Comparison of ENCODE assay signal across 8 cellular contexts in the genomic region with DNA sequence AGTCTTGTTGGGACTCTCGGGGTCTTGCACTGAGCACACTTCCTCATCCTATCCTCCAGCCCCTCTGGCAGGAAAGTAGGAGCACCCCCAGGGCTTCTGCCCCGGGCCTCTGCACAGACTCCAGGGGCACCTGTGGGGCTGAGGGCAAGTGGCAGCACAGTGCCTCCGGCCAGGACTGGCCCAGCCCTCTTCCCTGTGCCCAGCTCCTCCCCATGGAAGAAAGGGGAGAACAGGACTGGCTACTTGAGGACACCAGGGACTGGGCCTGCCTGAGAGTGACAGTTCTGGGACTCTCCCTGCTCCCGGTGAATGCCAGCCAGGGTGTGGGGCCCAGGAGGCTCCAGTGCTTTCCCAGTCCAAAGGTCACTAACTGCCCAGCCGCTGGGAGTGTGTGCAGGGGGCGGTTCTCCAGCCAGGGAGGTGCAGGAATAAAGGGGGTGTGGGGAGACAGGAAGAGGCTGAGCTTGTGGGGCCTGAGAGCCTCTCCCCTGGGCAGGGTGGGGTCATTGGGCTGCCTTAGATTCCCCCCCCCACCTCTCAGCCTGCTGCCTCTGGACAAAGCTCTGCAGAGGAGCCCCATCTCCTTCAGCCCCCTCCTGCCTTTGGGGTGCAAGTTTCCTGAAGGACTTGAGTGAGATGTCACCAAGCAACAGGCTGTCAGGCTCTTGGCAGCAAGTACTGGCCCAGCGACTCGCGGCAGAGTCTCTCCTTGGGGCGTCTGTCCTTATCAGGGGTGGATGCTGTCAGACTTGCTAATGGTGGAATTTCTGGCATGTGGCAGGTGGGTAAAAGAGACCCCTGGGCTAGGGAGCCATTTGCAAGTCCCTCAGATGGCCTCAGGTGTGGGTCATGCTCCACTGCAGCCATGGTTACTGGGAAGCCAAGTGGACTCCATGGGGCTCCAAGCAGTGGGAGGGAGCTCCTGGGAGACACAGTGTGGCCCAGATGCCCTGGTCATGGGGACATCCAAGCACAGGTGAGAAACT. TPM values are rescaled to one million over a fixed set of nuclear protein-coding genes. Genes with fewer than 3 reads are reported as not detected.
DNase-seq lines count a peak whose midpoint lies in the region; ATAC-seq and TF ChIP-seq lines count a peak whose summit lies in the region.
"Had no signal": no experiment of that assay in that cellular context is flagged by ENCODE, and none has a peak within 500 bp of the region (broad histone marks: within the 10 kb centered on the region; RNA-seq: fewer than 3 reads in every experiment).

No MANE protein-coding gene starts in this region.

- no peak overlapping the region for H3K56ac ChIP-seq in IMR-90 (ENCODE audit: extremely low read depth, insufficient read depth, low read length)

- peaks cover 7% of the 10 kb centered on the region for H3K4me1 Mint-ChIP-seq in type B pancreatic cell (ENCODE audit: unreplicated experiment)
- peaks cover 68% of the 10 kb centered on the region for H3K4me1 Mint-ChIP-seq in activated T-helper 1 cell treated with anti-CD3 and anti-CD28 coated beads, Interleukin-12 subunit alpha, Interleukin-12 subunit beta, Interleukin-2, Interleukin-4 antibody, amounts not matched to agents 30 ng/mL and 10 ng/mL and 1 ng/mL, durations not matched to agents 14 hours and 24 hours and 36 hours (ENCODE audit: low read depth)

- H4K91ac ChIP-seq in IMR-90 (ENCODE audit: insufficient read depth, low read depth, low read length) = peak overlapping the region; percentile 41; the same call in 1 of the 2 replicates

- no peak overlapping the region for H3K4me3 ChIP-seq in IMR-90 (ENCODE audit: insufficient read depth, low read depth, low read length)
- no peak overlapping the region for H3K4me3 ChIP-seq in OCI-LY7 (ENCODE audit: low read depth, low read length, poor library complexity, severe bottlenecking)
- H3K4me3 ChIP-seq: SJSA1 had no signal

- POLR2A ChIA-PET in IMR-90 (lab: Charles Lee; ENCODE audit: unreplicated experiment) (no interaction called here), OCI-LY7 (lab: Charles Lee) (interaction anchor here (1.2 kb wide), 1 partner anchor 19 kb away, joined by 3 read pairs; no protein-coding TSS in a partner anchor)

- peak overlapping the region; percentile 60 for H2AK9ac ChIP-seq in IMR-90 (replicated peaks; ENCODE audit: low read depth, low read length, poor library complexity)

- peak overlapping the region; percentile 59 for H3K4me3 Mint-ChIP-seq in type B pancreatic cell
- no peak overlapping the region for H3K4me3 Mint-ChIP-seq in activated T-helper 1 cell treated with anti-CD3 and anti-CD28 coated beads, Interleukin-12 subunit alpha, Interleukin-12 subunit beta, Interleukin-2, Interleukin-4 antibody, amounts not matched to agents 30 ng/mL and 10 ng/mL and 1 ng/mL, durations not matched to agents 14 hours and 24 hours and 36 hours

- H3K27ac Mint-ChIP-seq in type B pancreatic cell = no peak overlapping the region
- no peak overlapping the region for H3K27ac Mint-ChIP-seq in activated T-helper 1 cell treated with anti-CD3 and anti-CD28 coated beads, Interleukin-12 subunit alpha, Interleukin-12 subunit beta, Interleukin-2, Interleukin-4 antibody, amounts not matched to agents 30 ng/mL and 10 ng/mL and 1 ng/mL, durations not matched to agents 14 hours and 24 hours and 36 hours

- no peaks in the 10 kb centered on the region for H3K9me3 ChIP-seq in IMR-90 (ENCODE audit: control insufficient read depth, insufficient read depth, low read length)
- no peaks in the 10 kb centered on the region for H3K9me3 ChIP-seq in OCI-LY7 (ENCODE audit: low read length)
- H3K9me3 ChIP-seq: SJSA1 had no signal

- in situ Hi-C loops in IMR-90 (cut with MboI; ENCODE audit: low sequenced_read_pairs) = no loop called here

- H3K36me3 ChIP-seq in IMR-90 (ENCODE audit: control insufficient read depth, insufficient read depth, low read length) (no peaks in the 10 kb centered on the region), OCI-LY7 (ENCODE audit: insufficient read depth, low read length) (no peaks in the 10 kb centered on the region)
- H3K36me3 ChIP-seq: SJSA1 had no signal

- no peaks in the 10 kb centered on the region for H4K20me1 ChIP-seq in IMR-90 (ENCODE audit: insufficient read depth, low read length)
- no peaks in the 10 kb centered on the region for H4K20me1 ChIP-seq in OCI-LY7 (ENCODE audit: insufficient read depth, low read length)

- intact Hi-C loops in IMR-90 (cut with micrococcal nuclease) = no loop called here
- intact Hi-C loops in OCI-LY7 (cut with micrococcal nuclease; ENCODE audit: unreplicated experiment) = no loop called here
- intact Hi-C loops in activated T-helper 1 cell treated with anti-CD3 and anti-CD28 coated beads, Interleukin-12 subunit alpha, Interleukin-12 subunit beta, Interleukin-2, Interleukin-4 antibody, amounts not matched to agents 30 ng/mL and 10 ng/mL and 1 ng/mL, durations not matched to agents 14 hours and 24 hours and 36 hours (cut with micrococcal nuclease) = no loop called here

- no peak for TF ChIP-seq RAD21 in IMR-90 (IDR thresholded peaks at IDR 0.05; ENCODE audit: low read length)

- H3K4me1 ChIP-seq in IMR-90 (ENCODE audit: control insufficient read depth, insufficient read depth, low read length) (peaks cover 37% of the 10 kb centered on the region), OCI-LY7 (ENCODE audit: insufficient read depth, low read length, poor library complexity, severe bottlenecking) (peaks cover 11% of the 10 kb centered on the region)

- peak overlapping the region; percentile 43 to 62; a peak in 2 of 4 replicates for H4K8ac ChIP-seq in IMR-90 (ENCODE audit: low read depth in 2 of 2, low read length in 2 of 2)

- no peaks in the 10 kb centered on the region for H3K9me2 ChIP-seq in OCI-LY7 (ENCODE audit: insufficient read depth, low read length)

- peak overlapping the region; percentile 45 for H2BK5ac ChIP-seq in IMR-90 (ENCODE audit: low read depth, low read length, poor library complexity, severe bottlenecking)

- TF ChIP-seq CTCF in IMR-90 (conservative IDR thresholded peaks at IDR 0.05; ENCODE audit: low read depth, low read length) (no peak), type B pancreatic cell (conservative IDR thresholded peaks at IDR 0.05) (no peak), OCI-LY7 (conservative IDR thresholded peaks at IDR 0.05; ENCODE audit: low read length) (no peak)

- H3K4ac ChIP-seq in IMR-90 (ENCODE audit: low read depth, low read length) = peak overlapping the region; percentile 71

- H2BK15ac ChIP-seq in IMR-90 (ENCODE audit: low read depth, low read length) = 0 out of 3 replicates have a peak overlapping the region, but pooled peaks have one; percentile 34

- H2AK5ac ChIP-seq in IMR-90 (ENCODE audit: low read depth, low read length) = peak overlapping the region; percentile 44

- H3K4me2 ChIP-seq in IMR-90 (ENCODE audit: low read depth, low read length) (no peak overlapping the region), OCI-LY7 (ENCODE audit: low read length) (no peak overlapping the region)

- no peak overlapping the region for H3K23ac ChIP-seq in IMR-90 (ENCODE audit: low read depth, low read length)

- H2AFZ ChIP-seq in IMR-90 (replicated peaks; ENCODE audit: low read length, poor library complexity) (peak overlapping the region; percentile 90), OCI-LY7 (ENCODE audit: low read length) (no peak overlapping the region)

- H3K79me2 ChIP-seq in OCI-LY7 (ENCODE audit: insufficient read depth, low read depth, low read length) = no peaks in the 10 kb centered on the region

- dilution Hi-C loops in IMR-90 (cut with HindIII; ENCODE audit: low sequenced_read_pairs, unreplicated experiment) = no loop called here

- no peak overlapping the region; the same call in 1 of the 2 replicates for H3K9ac ChIP-seq in IMR-90 (ENCODE audit: low read depth, low read length)

- WGBS in IMR-90 (ENCODE audit: extremely low coverage in 2 of 2, insufficient read length in 1 of 2), 2 experiments = no CpG with 5 or more reads among the region's 10 CpGs

- H3K18ac ChIP-seq in IMR-90 (ENCODE audit: low read depth, low read length) = peak overlapping the region; percentile 9; the same call in 1 of the 2 replicates

- no peaks in the 10 kb centered on the region for H3K27me3 ChIP-seq in IMR-90 (ENCODE audit: control insufficient read depth, insufficient read depth, low read length)
- H3K27me3 ChIP-seq: SJSA1 had no signal

- peak overlapping the region; percentile 44 for H2BK120ac ChIP-seq in IMR-90 (ENCODE audit: low read depth, low read length)

- BruUV-seq in IMR-90 (replicated peaks; lab: Mats Ljungman, UMichigan) (no TSS peak), OCI-LY7 (replicated peaks; lab: Mats Ljungman, UMichigan) (no TSS peak)

- CTCF ChIA-PET in IMR-90 (lab: Yijun Ruan, JAX) = no interaction called here
- CTCF ChIA-PET in OCI-LY7 (lab: Charles Lee; ENCODE audit: unreplicated experiment) = no interaction called here

- ATAC-seq in IMR-90 (ENCODE audit: low read depth) (peak; percentile 36), HG03442 (IDR thresholded peaks at IDR 0.05; ENCODE audit: unreplicated experiment) (no peak)

- DNase-seq in IMR-90 (no peak), astrocyte of the hippocampus (ENCODE audit: low read depth, low spot score) (peak; percentile 51), left kidney (ENCODE audit: low read depth, low spot score) (peak; percentile 81), type B pancreatic cell (ENCODE audit: extremely low spot score, unreplicated experiment) (no peak), OCI-LY7 (ENCODE audit: low spot score) (no peak)
- DNase-seq in activated T-helper 1 cell treated with anti-CD3 and anti-CD28 coated beads, Interleukin-12 subunit alpha, Interleukin-12 subunit beta, Interleukin-2, Interleukin-4 antibody, amounts not matched to agents 30 ng/mL and 10 ng/mL and 1 ng/mL, durations not matched to agents 14 hours and 24 hours and 36 hours (ENCODE audit: low spot score) = no peak

- peaks cover 42% of the 10 kb centered on the region for H3K9me1 ChIP-seq in IMR-90 (ENCODE audit: insufficient read depth, low read length)

- H3K14ac ChIP-seq in IMR-90 (replicated peaks; ENCODE audit: low read depth, low read length) = 0 out of 2 replicates have a peak overlapping the region, but pooled peaks have one; percentile 1

- no peaks in the 10 kb centered on the region for H3K27me3 Mint-ChIP-seq in type B pancreatic cell
- H3K27me3 Mint-ChIP-seq in activated T-helper 1 cell treated with anti-CD3 and anti-CD28 coated beads, Interleukin-12 subunit alpha, Interleukin-12 subunit beta, Interleukin-2, Interleukin-4 antibody, amounts not matched to agents 30 ng/mL and 10 ng/mL and 1 ng/mL, durations not matched to agents 14 hours and 24 hours and 36 hours (ENCODE audit: insufficient read depth) = no peaks in the 10 kb centered on the region

- H3K27ac ChIP-seq in IMR-90 (ENCODE audit: insufficient read depth, low read length) (peak overlapping the region; percentile 7; the same call in 1 of the 2 replicates), OCI-LY7 (ENCODE audit: low read depth, low read length, poor library complexity, severe bottlenecking) (no peak overlapping the region)
- H3K27ac ChIP-seq: SJSA1 had no signal

- peaks cover 0 to 10% of the 10 kb centered on the region in 2 experiments; a peak in 1 of 4 replicates for H3K79me1 ChIP-seq in IMR-90 (ENCODE audit: low read depth in 1 of 2, low read length in 2 of 2)

- H3K9me3 Mint-ChIP-seq in type B pancreatic cell = no peaks in the 10 kb centered on the region
- H3K9me3 Mint-ChIP-seq in activated T-helper 1 cell treated with anti-CD3 and anti-CD28 coated beads, Interleukin-12 subunit alpha, Interleukin-12 subunit beta, Interleukin-2, Interleukin-4 antibody, amounts not matched to agents 30 ng/mL and 10 ng/mL and 1 ng/mL, durations not matched to agents 14 hours and 24 hours and 36 hours = no peaks in the 10 kb centered on the region

- H2BK20ac ChIP-seq in IMR-90 (ENCODE audit: low read depth, low read length) = peak overlapping the region; percentile 45; the same call in 1 of the 2 replicates

- no peaks in the 10 kb centered on the region for H3K36me3 Mint-ChIP-seq in type B pancreatic cell
- H3K36me3 Mint-ChIP-seq in activated T-helper 1 cell treated with anti-CD3 and anti-CD28 coated beads, Interleukin-12 subunit alpha, Interleukin-12 subunit beta, Interleukin-2, Interleukin-4 antibody, amounts not matched to agents 30 ng/mL and 10 ng/mL and 1 ng/mL, durations not matched to agents 14 hours and 24 hours and 36 hours (ENCODE audit: low read depth) = no peaks in the 10 kb centered on the region

- peak overlapping the region; percentile 6 for H4K5ac ChIP-seq in IMR-90 (ENCODE audit: low read depth, low read length)

- no peak for TF ChIP-seq POLR2A in IMR-90 (IDR thresholded peaks at IDR 0.05; ENCODE audit: low read depth, low read length)

RNA-seq across cellular contexts. Expression of a gene that starts 19.1 kb away (rescaled TPM):
- total RNA-seq in IMR-90 (2012; rRNA removed) = 13.9 and 14.9 TPM in 2 replicates
- 13.3 and 16.7 TPM in 2 replicates for polyA plus RNA-seq in IMR-90 (2012; rRNA removed)
- polyA plus RNA-seq in IMR-90 (2012; cell fraction: cytosol; rRNA removed) = 10.0 and 16.8 TPM in 2 replicates
- 19.0 and 26.8 TPM in 2 replicates for polyA plus RNA-seq in IMR-90 (2012; cell fraction: nucleus; rRNA removed; ENCODE audit: low replicate concordance)
- total RNA-seq in type B pancreatic cell (ENCODE audit: low replicate concordance) = 10.8 and 29.8 TPM in 2 replicates
- 32.3 and 37.6 TPM in 2 replicates for total RNA-seq in OCI-LY7 (2014; rRNA removed; shearing (Covaris generic))
- 67.0 and 70.5 TPM in 2 replicates for total RNA-seq in OCI-LY7 (2022)
- total RNA-seq in activated T-helper 1 cell treated with anti-CD3 and anti-CD28 coated beads, Interleukin-12 subunit alpha, Interleukin-12 subunit beta, Interleukin-2, Interleukin-4 antibody, amounts not matched to agents 30 ng/mL and 10 ng/mL and 1 ng/mL, durations not matched to agents 14 hours and 24 hours and 36 hours = 70.2 and 74.3 TPM in 2 replicates

Comparison
In these comparisons a context has a peak if more than half of its experiments do, and no peak if none do; other contexts are left out.
1. DNase-seq: peak in astrocyte of the hippocampus (single experiment) and left kidney (single experiment); none in IMR-90 (single experiment), type B pancreatic cell (single experiment), OCI-LY7 (single experiment) and activated T-helper 1 cell treated with anti-CD3 and anti-CD28 coated beads, Interleukin-12 subunit alpha, Interleukin-12 subunit beta, Interleukin-2, Interleukin-4 antibody, amounts not matched to agents 30 ng/mL and 10 ng/mL and 1 ng/mL, durations not matched to agents 14 hours and 24 hours and 36 hours (single experiment).